28 cellular contexts compared by ENCODE assay signal in the genomic region with DNA sequence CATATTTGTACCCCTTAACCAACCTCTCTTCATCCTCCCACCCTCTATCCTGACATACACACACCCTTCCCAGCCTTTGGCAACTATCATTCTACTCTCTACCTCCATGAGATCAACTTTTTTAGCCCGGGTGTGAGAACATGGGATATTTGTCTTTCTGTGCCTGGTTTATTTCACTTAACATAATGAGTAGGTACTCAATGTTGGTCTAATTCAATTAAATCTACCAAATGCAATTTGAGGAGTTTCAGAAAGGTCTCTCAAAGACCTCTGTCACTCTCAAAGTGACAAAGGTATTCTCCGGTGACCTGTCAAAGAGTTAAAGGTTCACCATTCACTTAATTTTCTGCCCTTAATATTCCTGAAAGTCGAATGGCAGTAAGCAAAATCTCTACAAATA.
"Had no signal": no experiment of that assay in that cellular context is flagged by ENCODE, and none has a peak within 500 bp of the region (broad histone marks: within the 10 kb centered on the region; RNA-seq: fewer than 3 reads in every experiment).

No MANE protein-coding gene starts in this region.

- H3K27me3 Mint-ChIP-seq: stimulated activated naive B cell treated with anti-CD40 and anti-IgM and Interleukin-4, amounts not matched to agents 10 μg/mL and 1 μg/mL and 100 μg/mL, for 72 hours; stimulated activated naive CD8-positive, alpha-beta T cell treated with anti-CD3 and anti-CD28 coated beads, Interleukin-15, amount 100 ng/mL, for 72 hours; stimulated activated naive CD8-positive, alpha-beta T cell treated with anti-CD3 and anti-CD28 coated beads, Interleukin-15, Interleukin-2, amounts not matched to agents 100 ng/mL and 50 ng/mL, for 24 hours; type B pancreatic cell had no signal

- ATAC-seq: stimulated activated effector memory CD8-positive, alpha-beta T cell treated with anti-CD3 and anti-CD28 coated beads, Interleukin-12 subunit alpha, Interleukin-12 subunit beta, amount 100 ng/mL, for 72 hours; stimulated activated memory B cell treated with anti-CD40 and anti-IgM and Interleukin-4, amounts not matched to agents 10 μg/mL and 1 μg/mL and 100 μg/mL, for 72 hours; stimulated activated naive B cell treated with anti-CD40 and anti-IgM and Interleukin-4, amounts not matched to agents 10 μg/mL and 1 μg/mL and 100 μg/mL, for 72 hours; stimulated activated naive CD8-positive, alpha-beta T cell treated with anti-CD3 and anti-CD28 coated beads, Interleukin-15, amount 100 ng/mL, for 72 hours; stimulated activated naive CD8-positive, alpha-beta T cell treated with anti-CD3 and anti-CD28 coated beads, Interleukin-15, Interleukin-2, amounts not matched to agents 100 U/mL and 50 U/mL, for 24 hours; upper lobe of right lung had no signal

- H3K4me1 Mint-ChIP-seq: stimulated activated effector memory CD8-positive, alpha-beta T cell treated with anti-CD3 and anti-CD28 coated beads, Interleukin-12 subunit alpha, Interleukin-12 subunit beta, amount 100 ng/mL, for 72 hours; stimulated activated memory B cell treated with anti-CD40 and anti-IgM and Interleukin-4, amounts not matched to agents 10 μg/mL and 1 μg/mL and 100 μg/mL, for 72 hours; stimulated activated naive B cell treated with anti-CD40 and anti-IgM and Interleukin-4, amounts not matched to agents 10 μg/mL and 1 μg/mL and 100 μg/mL, for 72 hours; stimulated activated naive CD8-positive, alpha-beta T cell treated with anti-CD3 and anti-CD28 coated beads, Interleukin-15, amount 100 ng/mL, for 72 hours had no signal

- H3K4me1 ChIP-seq: stomach, suprapubic skin, testis, thyroid gland, tibial artery, tibial nerve, transverse colon, upper lobe of left lung, upper lobe of right lung, uterus, vagina had no signal

- DNase-seq: stimulated activated CD4-positive, alpha-beta T cell treated with anti-CD3 and anti-CD28 coated beads, Interleukin-2, amount 100 ng/mL, for 48 hours; stimulated activated CD4-positive, alpha-beta T cell treated with anti-CD3 and anti-CD28 coated beads, Interleukin-4, amount 100 ng/mL, for 1 hour; stimulated activated CD4-positive, alpha-beta T cell treated with anti-CD3 and anti-CD28 coated beads, Interleukin-4, amount 100 ng/mL, for 24 hours; stimulated activated CD4-positive, alpha-beta T cell treated with anti-CD3 and anti-CD28 coated beads, Interleukin-4, amount 100 ng/mL, for 4 hours; stimulated activated CD8-positive, alpha-beta memory T cell treated with anti-CD3 and anti-CD28 coated beads, Interleukin-4, amount 100 ng/mL, for 48 hours; stimulated activated naive B cell treated with anti-CD40 and anti-IgM and Interleukin-4, amounts not matched to agents 10 μg/mL and 1 μg/mL and 100 μg/mL, for 72 hours; stimulated activated naive CD4-positive, alpha-beta T cell; stimulated activated naive CD4-positive, alpha-beta T cell treated with Interleukin-2 at 50 U/mL for 16 hours; stimulated activated naive CD8-positive, alpha-beta T cell treated with anti-CD3 and anti-CD28 coated beads, Interleukin-15, amount 100 ng/mL, for 72 hours; stimulated activated naive CD8-positive, alpha-beta T cell treated with anti-CD3 and anti-CD28 coated beads, Interleukin-15, Interleukin-2, amounts not matched to agents 100 U/mL and 50 U/mL, for 24 hours; stomach; substantia nigra; testis; thyroid gland; tibial artery; transverse colon; trophoblast cell; upper lobe of left lung; upper lobe of right lung; uterus had no signal

- H3K9me3 Mint-ChIP-seq: stimulated activated effector memory CD8-positive, alpha-beta T cell treated with anti-CD3 and anti-CD28 coated beads, Interleukin-12 subunit alpha, Interleukin-12 subunit beta, amount 100 ng/mL, for 72 hours; stimulated activated naive CD8-positive, alpha-beta T cell treated with anti-CD3 and anti-CD28 coated beads, Interleukin-15, amount 100 ng/mL, for 72 hours; type B pancreatic cell had no signal

- H3K27ac Mint-ChIP-seq: stimulated activated effector memory CD8-positive, alpha-beta T cell treated with anti-CD3 and anti-CD28 coated beads, Interleukin-12 subunit alpha, Interleukin-12 subunit beta, amount 100 ng/mL, for 72 hours; stimulated activated memory B cell treated with anti-CD40 and anti-IgM and Interleukin-4, amounts not matched to agents 10 μg/mL and 1 μg/mL and 100 μg/mL, for 72 hours; stimulated activated naive B cell treated with anti-CD40 and anti-IgM and Interleukin-4, amounts not matched to agents 10 μg/mL and 1 μg/mL and 100 μg/mL, for 72 hours; stimulated activated naive CD8-positive, alpha-beta T cell treated with anti-CD3 and anti-CD28 coated beads, Interleukin-15, amount 100 ng/mL, for 72 hours; stimulated activated naive CD8-positive, alpha-beta T cell treated with anti-CD3 and anti-CD28 coated beads, Interleukin-15, Interleukin-2, amounts not matched to agents 100 ng/mL and 50 ng/mL, for 24 hours; type B pancreatic cell had no signal

- H3K36me3 Mint-ChIP-seq: stimulated activated memory B cell treated with anti-CD40 and anti-IgM and Interleukin-4, amounts not matched to agents 10 μg/mL and 1 μg/mL and 100 μg/mL, for 72 hours; stimulated activated naive B cell treated with anti-CD40 and anti-IgM and Interleukin-4, amounts not matched to agents 10 μg/mL and 1 μg/mL and 100 μg/mL, for 72 hours had no signal

- H3K4me3 ChIP-seq: stomach, suprapubic skin, testis, thoracic aorta, thyroid gland, tibial artery, tibial nerve, transverse colon, upper lobe of left lung, upper lobe of right lung, uterus, vagina had no signal

- H3K27me3 ChIP-seq: stomach, suprapubic skin, testis, thyroid gland, tibial artery, tibial nerve, transverse colon, upper lobe of left lung, upper lobe of right lung, uterus, vagina had no signal

- H3K9me3 ChIP-seq: stomach, suprapubic skin, testis, thoracic aorta, thyroid gland, tibial artery, tibial nerve, transverse colon, upper lobe of left lung, upper lobe of right lung, uterus, vagina had no signal

- H3K4me3 Mint-ChIP-seq: stimulated activated effector memory CD8-positive, alpha-beta T cell treated with anti-CD3 and anti-CD28 coated beads, Interleukin-12 subunit alpha, Interleukin-12 subunit beta, amount 100 ng/mL, for 72 hours; stimulated activated memory B cell treated with anti-CD40 and anti-IgM and Interleukin-4, amounts not matched to agents 10 μg/mL and 1 μg/mL and 100 μg/mL, for 72 hours; stimulated activated naive B cell treated with anti-CD40 and anti-IgM and Interleukin-4, amounts not matched to agents 10 μg/mL and 1 μg/mL and 100 μg/mL, for 72 hours; stimulated activated naive CD8-positive, alpha-beta T cell treated with anti-CD3 and anti-CD28 coated beads, Interleukin-15, amount 100 ng/mL, for 72 hours; stimulated activated naive CD8-positive, alpha-beta T cell treated with anti-CD3 and anti-CD28 coated beads, Interleukin-15, Interleukin-2, amounts not matched to agents 100 ng/mL and 50 ng/mL, for 24 hours; type B pancreatic cell had no signal

- H3K27ac ChIP-seq: stomach, suprapubic skin, testis, thoracic aorta, thyroid gland, tibial artery, tibial nerve, transverse colon, upper lobe of left lung, upper lobe of right lung, uterus, vagina had no signal
